Comparison of ENCODE assay signal across 17 cellular contexts in genomic region chr13:110771194-110771593, GRCh38. TPM values are rescaled to one million over a fixed set of nuclear protein-coding genes. Genes with fewer than 3 reads are reported as not detected.
DNase-seq lines count a peak whose midpoint lies in the region; FAIRE-seq and TF ChIP-seq lines count a peak whose summit lies in the region.
"Had no signal": no experiment of that assay in that cellular context is flagged by ENCODE, and none has a peak within 500 bp of the region (broad histone marks: within the 10 kb centered on the region; RNA-seq: fewer than 3 reads in every experiment).

No MANE protein-coding gene starts in this region.

- WGBS in neuronal stem cell (ENCODE audit: extremely low coverage in 2 of 2, insufficient read length in 2 of 2, insufficient replicate concordance in 1 of 2), 2 donors = no CpG with 5 or more reads among the region's 9 CpGs

- H3K23ac ChIP-seq in neuronal stem cell (ENCODE audit: low read depth, low read length, poor library complexity) = no peak overlapping the region

- no peak overlapping the region for H4K91ac ChIP-seq in neuronal stem cell (ENCODE audit: low read depth, low read length, poor library complexity)

- H3K79me1 ChIP-seq in neuronal stem cell (ENCODE audit: low read depth, low read length) = no peaks in the 10 kb centered on the region

- H2BK12ac ChIP-seq in neuronal stem cell (ENCODE audit: low read length) = no peak overlapping the region

- DNase-seq in A673 (ENCODE audit: low spot score) = peak; percentile 27
- peak; percentile 16 for DNase-seq in ELR (ENCODE audit: low read depth)
- DNase-seq in UCSD-AML1 (lab: John Stamatoyannopoulos, UW; ENCODE audit: unreplicated experiment) = peak; percentile 28
- no peak for DNase-seq in kidney
- no peak for DNase-seq in SW 1271 (lab: John Stamatoyannopoulos, UW)
- no peak for DNase-seq in activated CD8-positive, alpha-beta memory T cell treated with anti-CD3 and anti-CD28 coated beads, Interleukin-2, amount 50 U/mL, for 48 hours
- DNase-seq in NCI-H2107 (lab: John Stamatoyannopoulos, UW) = no peak
- DNase-seq in neuronal stem cell (ENCODE audit: low spot score) = no peak
- DNase-seq: activated gamma-delta T cell, cortex of kidney, left cardiac atrium, NCI-H187 treated with DMSO at 0.1 percent for 48 hours, NCI-H524 had no signal

- H4K8ac ChIP-seq in neuronal stem cell (ENCODE audit: low read depth, low read length) = no peak overlapping the region

- no peak overlapping the region for H2AFZ ChIP-seq in neuronal stem cell (ENCODE audit: low read length)

- H3K9ac ChIP-seq in kidney (ENCODE audit: low read length in 2 of 2) (no peak overlapping the region), neuronal stem cell (ENCODE audit: low read depth, low read length, poor library complexity) (no peak overlapping the region)

- no TSS peak for BruUV-seq in A673 (replicated peaks; lab: Mats Ljungman, UMichigan)

- peak; percentile 72 for FAIRE-seq in kidney (lab: Jason Lieb, UNC)

- H3K27ac ChIP-seq in A673 (ENCODE audit: low read depth, low read length, poor library complexity, severe bottlenecking) (no peak overlapping the region), kidney (ENCODE audit: low read depth in 2 of 2, low read length in 2 of 2) (peak overlapping the region in 1 of 2 donors; percentile 51), neuronal stem cell (replicated peaks; ENCODE audit: low read length) (no peak overlapping the region)
- H3K27ac ChIP-seq: ascending aorta, prostate gland, SK-N-MC, VCaP had no signal

- no peak overlapping the region for H2BK15ac ChIP-seq in neuronal stem cell (ENCODE audit: low read length)

- no peak overlapping the region for H3K4ac ChIP-seq in neuronal stem cell (ENCODE audit: low read length)

- no peak overlapping the region for H3K14ac ChIP-seq in neuronal stem cell (ENCODE audit: low read length)

- H3K4me3 ChIP-seq in A673 (ENCODE audit: low read depth, low read length, poor library complexity, severe bottlenecking) (no peak overlapping the region), kidney (ENCODE audit: low read length in 2 of 2) (no peak overlapping the region), neuronal stem cell (ENCODE audit: low read length in 2 of 2) (no peak overlapping the region)
- H3K4me3 ChIP-seq: ascending aorta, prostate gland, SK-N-MC had no signal

- H2BK5ac ChIP-seq in neuronal stem cell (ENCODE audit: low read length) = no peak overlapping the region

- H2AK5ac ChIP-seq in neuronal stem cell (ENCODE audit: low read depth, low read length) = no peak overlapping the region

- no peak for TF ChIP-seq CTCF in A673 (conservative IDR thresholded peaks at IDR 0.05; ENCODE audit: low read depth, low read length)
- no peak for TF ChIP-seq CTCF in kidney (IDR thresholded peaks at IDR 0.05; ENCODE audit: borderline replicate concordance, extremely low read depth, insufficient read depth)

- H3K36me3 ChIP-seq in A673 (ENCODE audit: insufficient read depth, low read length, poor library complexity, severe bottlenecking) (no peaks in the 10 kb centered on the region), kidney (ENCODE audit: control insufficient read depth in 1 of 2, insufficient read depth in 2 of 2, low read length in 2 of 2) (no peaks in the 10 kb centered on the region), neuronal stem cell (replicated peaks in 1 of 2; ENCODE audit: control insufficient read depth in 2 of 2, insufficient read depth in 2 of 2, low read length in 2 of 2) (no peaks in the 10 kb centered on the region)
- H3K36me3 ChIP-seq: ascending aorta, prostate gland had no signal

- no peak overlapping the region for H2BK120ac ChIP-seq in neuronal stem cell (ENCODE audit: low read depth, low read length)

- intact Hi-C loops in A673 (cut with micrococcal nuclease; ENCODE audit: unreplicated experiment) (no loop called here), kidney (cut with DNase I) (no loop called here)

- no peaks in the 10 kb centered on the region for H3K9me3 ChIP-seq in A673 (ENCODE audit: low read depth, low read length, poor library complexity, severe bottlenecking)
- H3K9me3 ChIP-seq in kidney (ENCODE audit: control insufficient read depth in 1 of 2, low read length in 2 of 2) = no peaks in the 10 kb centered on the region
- H3K9me3 ChIP-seq in neuronal stem cell (replicated peaks in 1 of 2; ENCODE audit: control insufficient read depth in 2 of 2, insufficient read depth in 1 of 2, low read depth in 1 of 2, low read length in 2 of 2) = no peaks in the 10 kb centered on the region
- H3K9me3 ChIP-seq: ascending aorta, prostate gland had no signal

- no peak overlapping the region for H3K18ac ChIP-seq in neuronal stem cell (ENCODE audit: low read length)

- CTCF ChIA-PET in A673 (lab: Charles Lee) = no interaction called here

- H3K27me3 ChIP-seq in A673 (replicated peaks; ENCODE audit: insufficient read depth, low read depth, low read length, poor library complexity) (peaks cover 16% of the 10 kb centered on the region), neuronal stem cell (ENCODE audit: control insufficient read depth in 3 of 3, insufficient read depth in 3 of 3, low read depth in 1 of 3, low read length in 3 of 3) (peaks cover 0 to 9% (median 0%) of the 10 kb centered on the region in 3 experiments)
- H3K27me3 ChIP-seq: ascending aorta had no signal

- POLR2A ChIA-PET in A673 (lab: Charles Lee; ENCODE audit: low non-redundant PET) = no interaction called here

- no peaks in the 10 kb centered on the region for H3K4me1 ChIP-seq in A673 (ENCODE audit: insufficient read depth, low read length, poor library complexity, severe bottlenecking)
- H3K4me1 ChIP-seq in kidney (ENCODE audit: control insufficient read depth in 1 of 2, insufficient read depth in 1 of 2, low read depth in 1 of 2, low read length in 2 of 2) = no peaks in the 10 kb centered on the region
- H3K4me1 ChIP-seq in neuronal stem cell (ENCODE audit: control insufficient read depth in 2 of 2, insufficient read depth in 1 of 2, low read depth in 1 of 2, low read length in 2 of 2) = no peaks in the 10 kb centered on the region
- H3K4me1 ChIP-seq: ascending aorta, prostate gland had no signal

- H3K4me2 ChIP-seq in neuronal stem cell (ENCODE audit: insufficient read depth, low read length, poor library complexity, severe bottlenecking) = no peak overlapping the region

RNA-seq across cellular contexts. Expression of gene ING1, which starts 57.7 kb away (rescaled TPM):
- total RNA-seq in A673 (2021) = 19.3 and 22.0 TPM in 2 replicates
- total RNA-seq in kidney = 12.4 TPM
- polyA plus RNA-seq in kidney (ENCODE audit: insufficient read depth, low read depth, low replicate concordance) = 7.8 TPM
- 23.9 TPM for polyA plus RNA-seq in neuronal stem cell (2013, experiment 1 of 2)
- polyA plus RNA-seq in neuronal stem cell (2013, experiment 2 of 2) = 24.7 TPM

Comparison
In these comparisons a context has a peak if more than half of its experiments do, and no peak if none do; other contexts are left out.
1. DNase-seq: peak in A673 (single experiment), ELR (single experiment) and UCSD-AML1 (single experiment); none in kidney (single experiment), SW 1271 (0 of 2), activated CD8-positive, alpha-beta memory T cell treated with anti-CD3 and anti-CD28 coated beads, Interleukin-2, amount 50 U/mL, for 48 hours (single experiment), NCI-H2107 (single experiment) and neuronal stem cell (single experiment).